Comparison of ENCODE assay signal across 11 cellular contexts in the genomic region with DNA sequence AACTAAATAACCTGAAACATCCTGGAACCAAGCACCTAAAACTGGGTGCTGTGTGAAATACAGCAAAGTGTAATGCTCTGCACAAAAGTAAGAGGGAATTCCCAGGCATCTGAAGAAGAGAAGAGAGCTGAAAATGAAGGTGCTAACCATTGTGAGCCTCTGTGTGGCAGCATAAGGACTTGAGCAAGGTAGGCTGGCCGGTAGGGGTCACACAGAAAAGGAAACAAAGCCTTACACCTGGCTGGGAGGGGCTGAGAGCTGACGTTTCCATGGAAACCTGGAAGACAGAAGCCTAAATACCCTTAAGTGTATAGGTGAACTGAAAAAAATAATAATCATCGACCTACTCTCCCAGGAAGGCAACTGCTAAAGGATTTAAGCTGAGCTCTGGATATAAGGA. TPM values are rescaled to one million over a fixed set of nuclear protein-coding genes. Genes with fewer than 3 reads are reported as not detected.
DNase-seq lines count a peak whose midpoint lies in the region; ATAC-seq and TF ChIP-seq lines count a peak whose summit lies in the region.
"Had no signal": no experiment of that assay in that cellular context is flagged by ENCODE, and none has a peak within 500 bp of the region (broad histone marks: within the 10 kb centered on the region; RNA-seq: fewer than 3 reads in every experiment).

No MANE protein-coding gene starts in this region.

- no peaks in the 10 kb centered on the region for H3K27me3 ChIP-seq in upper lobe of right lung
- H3K27me3 ChIP-seq: SJCRH30 had no signal

- ATAC-seq in natural killer cell (peak in 2 of 3 donors; percentile 63 to 65), upper lobe of right lung (peak; percentile 49), GM19351 (IDR thresholded peaks at IDR 0.05; ENCODE audit: unreplicated experiment) (no peak), HG03159 (IDR thresholded peaks at IDR 0.05; ENCODE audit: unreplicated experiment) (no peak)
- ATAC-seq in natural killer cell treated with Interleukin-12 subunit alpha and Interleukin-12 subunit beta and Interleukin-15 and Interleukin-18, amount 100 ng/mL, for 72 hours = no peak

- no peak overlapping the region for H3K27ac ChIP-seq in upper lobe of right lung
- H3K27ac ChIP-seq: SJCRH30 had no signal

- intact Hi-C loops in natural killer cell (cut with micrococcal nuclease) (no loop called here), upper lobe of right lung (cut with DNase I) (no loop called here)

- peaks cover under 1% of the 10 kb centered on the region for H3K36me3 Mint-ChIP-seq in natural killer cell
- H3K36me3 Mint-ChIP-seq in natural killer cell treated with Interleukin-12 subunit alpha and Interleukin-12 subunit beta and Interleukin-15 and Interleukin-18, amount 100 ng/mL, for 72 hours = peaks cover 22% of the 10 kb centered on the region

- H3K9me3 Mint-ChIP-seq in natural killer cell = peaks cover 0 to 4% of the 10 kb centered on the region in 2 donors
- H3K9me3 Mint-ChIP-seq in natural killer cell treated with Interleukin-12 subunit alpha and Interleukin-12 subunit beta and Interleukin-15 and Interleukin-18, amount 100 ng/mL, for 72 hours = no peaks in the 10 kb centered on the region

- no peak for TF ChIP-seq CTCF in natural killer cell (IDR thresholded peaks at IDR 0.05)
- TF ChIP-seq CTCF in upper lobe of right lung (IDR thresholded peaks at IDR 0.05) = no peak

- no peaks in the 10 kb centered on the region for H3K4me1 ChIP-seq in upper lobe of right lung
- H3K4me1 ChIP-seq: SJCRH30 had no signal

- no peaks in the 10 kb centered on the region for H3K27me3 Mint-ChIP-seq in natural killer cell (ENCODE audit: low read depth in 2 of 2)
- H3K27me3 Mint-ChIP-seq in natural killer cell treated with Interleukin-12 subunit alpha and Interleukin-12 subunit beta and Interleukin-15 and Interleukin-18, amount 100 ng/mL, for 72 hours = no peaks in the 10 kb centered on the region

- H3K27ac Mint-ChIP-seq in natural killer cell = peak overlapping the region; percentile 29 to 37
- peak overlapping the region in 1 of 2 donors; percentile 24 for H3K27ac Mint-ChIP-seq in natural killer cell treated with Interleukin-12 subunit alpha and Interleukin-12 subunit beta and Interleukin-15 and Interleukin-18, amount 100 ng/mL, for 72 hours

- no peaks in the 10 kb centered on the region for H3K9me3 ChIP-seq in upper lobe of right lung
- H3K9me3 ChIP-seq: SJCRH30 had no signal

- no peak overlapping the region for H3K4me3 Mint-ChIP-seq in natural killer cell
- H3K4me3 Mint-ChIP-seq in natural killer cell treated with Interleukin-12 subunit alpha and Interleukin-12 subunit beta and Interleukin-15 and Interleukin-18, amount 100 ng/mL, for 72 hours = no peak overlapping the region

- no peak for DNase-seq in natural killer cell
- no peak for DNase-seq in natural killer cell treated with Interleukin-12 subunit alpha and Interleukin-12 subunit beta and Interleukin-15 and Interleukin-18, amount 100 ng/mL, for 72 hours (ENCODE audit: low spot score)
- peak; percentile 95 for DNase-seq in NCI-H748 treated with DMSO at 0.1 percent for 48 hours (lab: John Stamatoyannopoulos, UW)
- DNase-seq in iPS DF 19.7 (ENCODE audit: low read depth, low spot score) = peak; percentile 91
- no peak for DNase-seq in upper lobe of right lung
- DNase-seq in KBM-7 = no peak
- DNase-seq: activated CD4-positive, alpha-beta T cell treated with anti-CD3 and anti-CD28 coated beads for 1 hour; activated naive CD4-positive, alpha-beta T cell treated with Interleukin-2 at 50 U/mL for 16 hours; SJCRH30 had no signal

- no peaks in the 10 kb centered on the region for H3K36me3 ChIP-seq in upper lobe of right lung

- in situ Hi-C loops in KBM-7 (cut with MboI; ENCODE audit: low pct_unique_long_range_greater_than_20kb, low sequenced_read_pairs) = no loop called here

- no peak overlapping the region for H3K4me3 ChIP-seq in upper lobe of right lung
- H3K4me3 ChIP-seq: SJCRH30 had no signal

- peaks cover 21 to 30% of the 10 kb centered on the region in 2 donors for H3K4me1 Mint-ChIP-seq in natural killer cell
- peaks cover 27 to 30% of the 10 kb centered on the region in 2 donors for H3K4me1 Mint-ChIP-seq in natural killer cell treated with Interleukin-12 subunit alpha and Interleukin-12 subunit beta and Interleukin-15 and Interleukin-18, amount 100 ng/mL, for 72 hours (ENCODE audit: low read depth in 2 of 2)

RNA-seq across cellular contexts. Expression of a gene that starts 48.6 kb away (rescaled TPM):
- total RNA-seq in natural killer cell (10 to 100 TPM; 37.4 to 45.1 (median 43.2) TPM), upper lobe of right lung (44.4 TPM)
- total RNA-seq in natural killer cell treated with Interleukin-12 subunit alpha and Interleukin-12 subunit beta and Interleukin-15 and Interleukin-18, amount 100 ng/mL, for 72 hours = 10 to 100 TPM; 59.5 to 69.5 TPM

Comparison
In these comparisons a context has a peak if more than half of its experiments do, and no peak if none do; other contexts are left out.
1. ATAC-seq: peak in natural killer cell (2 of 3) and upper lobe of right lung (single experiment); none in natural killer cell treated with Interleukin-12 subunit alpha and Interleukin-12 subunit beta and Interleukin-15 and Interleukin-18, amount 100 ng/mL, for 72 hours (0 of 2), GM19351 (single experiment) and HG03159 (single experiment).
2. DNase-seq: peak in NCI-H748 treated with DMSO at 0.1 percent for 48 hours (single experiment) and iPS DF 19.7 (single experiment); none in natural killer cell (single experiment), natural killer cell treated with Interleukin-12 subunit alpha and Interleukin-12 subunit beta and Interleukin-15 and Interleukin-18, amount 100 ng/mL, for 72 hours (single experiment), upper lobe of right lung (single experiment) and KBM-7 (single experiment).